ENCODE assay signal across 8 cellular contexts in genomic region chr16:28317040-28317880, GRCh38. TPM values are rescaled to one million over a fixed set of nuclear protein-coding genes. Genes with fewer than 3 reads are reported as not detected.
A peak's percentile ranks its signal among the peaks of the same experiment; 100 is the strongest.
DNase-seq lines count a peak whose midpoint lies in the region; ATAC-seq and TF ChIP-seq lines count a peak whose summit lies in the region.

No MANE protein-coding gene starts in this region.

- POLR2A ChIA-PET in WTC11 (lab: Charles Lee) (interaction anchor here (0.5 to 0.6 kb wide), 3 partner anchors 19 to 1208 kb away, joined by 3 to 6 read pairs (median 3); no protein-coding TSS in a partner anchor), MCF 10A (lab: Yijun Ruan, JAX) (interaction anchor here (0.6 kb wide), 1 partner anchor 55 kb away, joined by 3 read pairs; no protein-coding TSS in a partner anchor)

- BruUV-seq in MCF 10A (replicated peaks; lab: Mats Ljungman, UMichigan): no TSS peak

- H3K4me1 Mint-ChIP-seq in WTC11 (no peaks in the 10 kb centered on the region), MCF 10A (ENCODE audit: insufficient read depth, unreplicated experiment) (no peaks in the 10 kb centered on the region)

- TF ChIP-seq CTCF in WTC11 (IDR thresholded peaks at IDR 0.05): peak; percentile 84
- peak; percentile 88 for TF ChIP-seq CTCF in MCF 10A (IDR thresholded peaks at IDR 0.05; ENCODE audit: unreplicated experiment)

- H3K4me3 Mint-ChIP-seq in WTC11 (no peak overlapping the region), MCF 10A (ENCODE audit: unreplicated experiment) (no peak overlapping the region)

- H3K27ac Mint-ChIP-seq in WTC11 (no peak overlapping the region), MCF 10A (ENCODE audit: low read depth, unreplicated experiment) (no peak overlapping the region)

- H3K9me3 Mint-ChIP-seq in WTC11 (no peaks in the 10 kb centered on the region), MCF 10A (ENCODE audit: unreplicated experiment) (no peaks in the 10 kb centered on the region)

- ATAC-seq in WTC11 (peak; percentile 72), HG03039 (IDR thresholded peaks at IDR 0.05; ENCODE audit: unreplicated experiment) (no peak), GM21381 (IDR thresholded peaks at IDR 0.05; ENCODE audit: unreplicated experiment) (no peak)

- DNase-seq in D341Med (ENCODE audit: low spot score) (peak; percentile 85), WTC11 (ENCODE audit: low spot score) (peak; percentile 84), MCF 10A (ENCODE audit: unreplicated experiment) (peak; percentile 52), left kidney (ENCODE audit: low read depth, low spot score) (peak; percentile 72)
- DNase-seq in Jurkat, Clone E6-1 (ENCODE audit: low read depth, low spot score): peak; percentile 25
- peak; percentile 27 to 72 (median 51) for DNase-seq in stimulated activated CD4-positive, alpha-beta T cell treated with anti-CD3 and anti-CD28 coated beads, TNF-alpha, amount 100 ng/mL, for 1 hour (ENCODE audit: low read depth in 3 of 3, low spot score in 1 of 3)

- intact Hi-C loops in MCF 10A (cut with micrococcal nuclease): loop anchor here (1.0 kb wide), 1 partner anchor 40 kb away; no protein-coding TSS in a partner anchor

- CTCF ChIA-PET in WTC11 (lab: Charles Lee): interaction anchor here (0.6 to 2.4 kb wide), 16 partner anchors 8 to 217 kb away, joined by 3 to 41 read pairs (median 6); partner anchors contain the start of gene SBK1
- CTCF ChIA-PET in MCF 10A (lab: Yijun Ruan, JAX): interaction anchor here (0.6 to 6.4 kb wide), 22 partner anchors 9 to 1337 kb away, joined by 3 to 85 read pairs (median 4); partner anchors contain the start of gene SBK1

- H3K36me3 Mint-ChIP-seq in WTC11 (peaks cover 22% of the 10 kb centered on the region), MCF 10A (ENCODE audit: insufficient read depth, unreplicated experiment) (no peaks in the 10 kb centered on the region)

- H3K4me3 ChIP-seq in Jurkat, Clone E6-1 (ENCODE audit: low read length): no peak overlapping the region

- H3K27me3 Mint-ChIP-seq in WTC11 (ENCODE audit: low read depth) (no peaks in the 10 kb centered on the region), MCF 10A (ENCODE audit: insufficient read depth, unreplicated experiment) (peaks cover 8% of the 10 kb centered on the region)

TF ChIP-seq in WTC11, 78 proteins besides CTCF, POLR2A, EP300 and RAD21:
- 0 out of 2 replicates have a peak, but pooled peaks have one; percentile 11 for TF ChIP-seq SMAD3 (CRISPR knock-in tag; IDR thresholded peaks at IDR 0.05; ENCODE audit: borderline replicate concordance)
- 0 out of 2 replicates have a peak, but pooled peaks have one; percentile 53 for TF ChIP-seq ZNF121 (CRISPR knock-in tag; IDR thresholded peaks at IDR 0.05)
- TF ChIP-seq NR3C1 (CRISPR knock-in tag; conservative IDR thresholded peaks at IDR 0.05; ENCODE audit: low read depth): no peak
- TF ChIP-seq SMAD4 (CRISPR knock-in tag; IDR thresholded peaks at IDR 0.05): no peak

RNA-seq across cellular contexts. Expression of gene SBK1, which starts 24.9 kb away (rescaled TPM):
- polyA plus RNA-seq in Jurkat, Clone E6-1 (2012; ENCODE audit: insufficient read depth, insufficient read length): 38.5 TPM
- 79.4 to 85.7 TPM (median 82.6 TPM) in 3 replicates for total RNA-seq in WTC11 (2021)
- 0.14 and 0.25 TPM in 2 replicates for total RNA-seq in MCF 10A (2022)

RNA-seq across cellular contexts. Expression of gene NPIPB6, which starts 46.0 kb away (rescaled TPM):
- polyA plus RNA-seq in Jurkat, Clone E6-1 (2012; ENCODE audit: insufficient read depth, insufficient read length): not detected
- total RNA-seq in WTC11 (2021): 0.83 to 2.6 TPM (median 2.5 TPM) in 3 replicates
- 1.6 and 2.1 TPM in 2 replicates for total RNA-seq in MCF 10A (2022)

Comparison
In these comparisons a context has a peak if more than half of its experiments do, and no peak if none do; other contexts are left out.
1. DNase-seq: peak in every context shown above with its lines; median percentile 85 in D341Med; 84 in WTC11; 72 in left kidney; 52 in MCF 10A; 51 in stimulated activated CD4-positive, alpha-beta T cell treated with anti-CD3 and anti-CD28 coated beads, TNF-alpha, amount 100 ng/mL, for 1 hour; 25 in Jurkat, Clone E6-1.
2. RNA of gene SBK1, which starts 24.9 kb away (total RNA-seq): 79.4 to 85.7 TPM in WTC11; 0.14 to 0.25 TPM in MCF 10A; every median in the first group is over 10 times any median in the second.